In genomic region chr9:136626066-136626725, GRCh38 we compare ENCODE assay signal across 1 cellular context.
TF ChIP-seq lines count a peak whose summit lies in the region.

No MANE protein-coding gene starts in this region.

TF ChIP-seq in H1, 55 proteins besides CTCF, POLR2A, EP300 and RAD21:
- no peak for TF ChIP-seq HDAC2 (IDR thresholded peaks at IDR 0.05; ENCODE audit: borderline replicate concordance in 1 of 2, low read depth in 2 of 2, low read length in 2 of 2)
- TF ChIP-seq ZNF274 (IDR thresholded peaks at IDR 0.05; ENCODE audit: borderline replicate concordance, extremely low read depth, low read length), result no peak
- no peak for TF ChIP-seq SP4 (IDR thresholded peaks at IDR 0.05; ENCODE audit: low read length)
- TF ChIP-seq CBX5 (IDR thresholded peaks at IDR 0.05; ENCODE audit: low read depth, low read length), result no peak
- no peak for TF ChIP-seq E2F6 (IDR thresholded peaks at IDR 0.05)
- TF ChIP-seq TAF7 (optimal IDR thresholded peaks at IDR 0.05; ENCODE audit: borderline replicate concordance, low read depth, low read length), result no peak
- no peak for TF ChIP-seq RNF2 (IDR thresholded peaks at IDR 0.05; ENCODE audit: borderline replicate concordance, low read depth, low read length, missing control alignments, poor library complexity, severe bottlenecking)
- no peak for TF ChIP-seq TCF12 (IDR thresholded peaks at IDR 0.05; ENCODE audit: low read depth, low read length)
